Comparison of ENCODE assay signal across 9 cellular contexts in genomic region chr15:70142322-70143191, GRCh38. TPM values are rescaled to one million over a fixed set of nuclear protein-coding genes. Genes with fewer than 3 reads are reported as not detected.
A peak's percentile ranks its signal among the peaks of the same experiment; 100 is the strongest.
DNase-seq lines count a peak whose midpoint lies in the region; ATAC-seq and TF ChIP-seq lines count a peak whose summit lies in the region.
"Had no signal": no experiment of that assay in that cellular context is flagged by ENCODE, and none has a peak within 500 bp of the region (broad histone marks: within the 10 kb centered on the region; RNA-seq: fewer than 3 reads in every experiment).

No MANE protein-coding gene starts in this region.

- no peaks in the 10 kb centered on the region for H3K27me3 ChIP-seq in right lobe of liver
- H3K27me3 ChIP-seq: BLaER1 had no signal

- no peak for TF ChIP-seq CTCF in right lobe of liver (IDR thresholded peaks at IDR 0.05)

- no peaks in the 10 kb centered on the region for H3K36me3 ChIP-seq in right lobe of liver
- H3K36me3 ChIP-seq: BLaER1 had no signal

- peak overlapping the region in 1 of 2 donors; percentile 11 for H3K27ac Mint-ChIP-seq in stimulated activated naive CD8-positive, alpha-beta T cell treated with anti-CD3 and anti-CD28 coated beads, Interleukin-15, amount 100 ng/mL, for 72 hours

- H3K36me3 Mint-ChIP-seq in activated T-cell treated with anti-CD3 and anti-CD28 coated beads, Interleukin-2, amount 50 U/mL, for 4 hours (ENCODE audit: insufficient read depth), result no peaks in the 10 kb centered on the region

- H3K4me1 Mint-ChIP-seq in activated T-cell treated with anti-CD3 and anti-CD28 coated beads, Interleukin-2, amount 50 U/mL, for 4 hours (ENCODE audit: low read depth), result peaks cover 36% of the 10 kb centered on the region
- H3K4me1 Mint-ChIP-seq in stimulated activated naive CD8-positive, alpha-beta T cell treated with anti-CD3 and anti-CD28 coated beads, Interleukin-15, amount 100 ng/mL, for 72 hours, result peaks cover 39% of the 10 kb centered on the region

- peaks cover 23% of the 10 kb centered on the region for H3K27me3 Mint-ChIP-seq in activated T-cell treated with anti-CD3 and anti-CD28 coated beads, Interleukin-2, amount 50 U/mL, for 4 hours (ENCODE audit: low read depth)
- H3K27me3 Mint-ChIP-seq in stimulated activated naive CD8-positive, alpha-beta T cell treated with anti-CD3 and anti-CD28 coated beads, Interleukin-15, amount 100 ng/mL, for 72 hours, result peaks cover 42% of the 10 kb centered on the region

- no peaks in the 10 kb centered on the region for H3K9me3 ChIP-seq in right lobe of liver
- H3K9me3 ChIP-seq: BLaER1 had no signal

- no peak overlapping the region for H3K4me3 ChIP-seq in right lobe of liver
- H3K4me3 ChIP-seq: BLaER1 had no signal

- no peak overlapping the region for H3K4me3 Mint-ChIP-seq in activated T-cell treated with anti-CD3 and anti-CD28 coated beads, Interleukin-2, amount 50 U/mL, for 4 hours
- H3K4me3 Mint-ChIP-seq in stimulated activated naive CD8-positive, alpha-beta T cell treated with anti-CD3 and anti-CD28 coated beads, Interleukin-15, amount 100 ng/mL, for 72 hours, result peak overlapping the region; percentile 17 to 23

- no peaks in the 10 kb centered on the region for H3K9me3 Mint-ChIP-seq in activated T-cell treated with anti-CD3 and anti-CD28 coated beads, Interleukin-2, amount 50 U/mL, for 4 hours
- H3K9me3 Mint-ChIP-seq in stimulated activated naive CD8-positive, alpha-beta T cell treated with anti-CD3 and anti-CD28 coated beads, Interleukin-15, amount 100 ng/mL, for 72 hours, result no peaks in the 10 kb centered on the region

- no peak for TF ChIP-seq POLR2A in right lobe of liver (IDR thresholded peaks at IDR 0.05)

- peak; percentile 81 to 85 for ATAC-seq in activated T-cell treated with anti-CD3 and anti-CD28 coated beads, Interleukin-2, amount 50 U/mL, for 4 hours
- ATAC-seq in right lobe of liver (peak; percentile 15 to 63 (median 42)), HG03460 (IDR thresholded peaks at IDR 0.05; ENCODE audit: unreplicated experiment) (no peak), GM18870 (IDR thresholded peaks at IDR 0.05; ENCODE audit: unreplicated experiment) (no peak)
- ATAC-seq in stimulated activated naive CD8-positive, alpha-beta T cell treated with anti-CD3 and anti-CD28 coated beads, Interleukin-15, amount 100 ng/mL, for 72 hours, result peak; percentile 89

- peak; percentile 65 for DNase-seq in activated CD8-positive, alpha-beta memory T cell treated with anti-CD3 and anti-CD28 coated beads for 24 hours
- DNase-seq in activated CD8-positive, alpha-beta memory T cell treated with anti-CD3 and anti-CD28 coated beads, Interleukin-2, amount 50 U/mL, for 4 hours, result no peak
- no peak for DNase-seq in activated T-cell treated with anti-CD3 and anti-CD28 coated beads, Interleukin-2, amount 50 U/mL, for 4 hours
- DNase-seq in right lobe of liver (peak in 1 of 3 donors; percentile 59), NCI-H446 treated with DMSO at 0.1 percent for 48 hours (lab: John Stamatoyannopoulos, UW) (no peak)
- DNase-seq in stimulated activated naive CD8-positive, alpha-beta T cell treated with anti-CD3 and anti-CD28 coated beads, Interleukin-15, amount 100 ng/mL, for 72 hours, result peak; percentile 38 to 71

- peaks cover 0 to 21% (median 10%) of the 10 kb centered on the region in 4 donors for H3K4me1 ChIP-seq in right lobe of liver

- 54% methylated on average over 24 of the region's 24 CpGs for WGBS in right lobe of liver (ENCODE audit: insufficient coverage, low coverage, low lambda C conversion rate, missing lambda C conversion rate)

- intact Hi-C loops in right lobe of liver (cut with DNase I), result no loop called here

- peak overlapping the region in 2 of 3 donors; percentile 4 to 29 for H3K27ac ChIP-seq in right lobe of liver
- H3K27ac ChIP-seq: BLaER1 had no signal

RNA-seq across cellular contexts. Expression of gene TLE3, which starts 44.8 kb away (rescaled TPM):
- 100 to 1,000 TPM; 115 to 153 (median 139) TPM for total RNA-seq in activated T-cell treated with anti-CD3 and anti-CD28 coated beads, Interleukin-2, amount 50 U/mL, for 4 hours
- 10 to 100 TPM in 5 of 6 experiments, 1 to 10 TPM in 1; 8.9 to 38.2 (median 21.2) TPM for total RNA-seq in right lobe of liver

Comparison
In these comparisons a context has a peak if more than half of its experiments do, and no peak if none do; other contexts are left out.
1. DNase-seq: peak in activated CD8-positive, alpha-beta memory T cell treated with anti-CD3 and anti-CD28 coated beads for 24 hours (single experiment) and stimulated activated naive CD8-positive, alpha-beta T cell treated with anti-CD3 and anti-CD28 coated beads, Interleukin-15, amount 100 ng/mL, for 72 hours (2 of 2); none in activated CD8-positive, alpha-beta memory T cell treated with anti-CD3 and anti-CD28 coated beads, Interleukin-2, amount 50 U/mL, for 4 hours (single experiment), activated T-cell treated with anti-CD3 and anti-CD28 coated beads, Interleukin-2, amount 50 U/mL, for 4 hours (single experiment) and NCI-H446 treated with DMSO at 0.1 percent for 48 hours (single experiment).
2. ATAC-seq: peak in activated T-cell treated with anti-CD3 and anti-CD28 coated beads, Interleukin-2, amount 50 U/mL, for 4 hours (2 of 2), right lobe of liver (4 of 4) and stimulated activated naive CD8-positive, alpha-beta T cell treated with anti-CD3 and anti-CD28 coated beads, Interleukin-15, amount 100 ng/mL, for 72 hours (single experiment); none in HG03460 (single experiment) and GM18870 (single experiment).